Comparison of ENCODE assay signal across 8 cellular contexts in genomic region chr16:29790183-29790948, GRCh38. TPM values are rescaled to one million over a fixed set of nuclear protein-coding genes. Genes with fewer than 3 reads are reported as not detected.
DNase-seq lines count a peak whose midpoint lies in the region; ATAC-seq and TF ChIP-seq lines count a peak whose summit lies in the region.

Gene KIF22 (plus strand): TSS chr16:29790751. CDS start chr16:29790760, 9 bp downstream.

- peak; percentile 59 for DNase-seq in NCI-H187 treated with DMSO at 0.1 percent for 48 hours (lab: John Stamatoyannopoulos, UW)
- peak; percentile 90 to 100 (median 98) for DNase-seq in anterior cingulate cortex (lab: John Stamatoyannopoulos, UW)
- peak; percentile 99 for DNase-seq in right atrium auricular region (ENCODE audit: low spot score)
- peak; percentile 94 for DNase-seq in pulmonary artery endothelial cell (ENCODE audit: low read depth, low spot score)
- DNase-seq in uterus, result peak; percentile 99

- H3K9me3 ChIP-seq in right atrium auricular region (no peaks in the 10 kb centered on the region), uterus (no peaks in the 10 kb centered on the region)

- TF ChIP-seq CTCF in right atrium auricular region (IDR thresholded peaks at IDR 0.05) (peak; percentile 45 to 84), uterus (IDR thresholded peaks at IDR 0.05) (peak; percentile 73 to 92 (median 88))

- no peaks in the 10 kb centered on the region for H3K27me3 ChIP-seq in right atrium auricular region
- H3K27me3 ChIP-seq in uterus, result no peaks in the 10 kb centered on the region

- H3K36me3 ChIP-seq in right atrium auricular region (no peaks in the 10 kb centered on the region), uterus (no peaks in the 10 kb centered on the region)

- H3K4me1 ChIP-seq in right atrium auricular region, result peaks cover 0 to 18% of the 10 kb centered on the region in 2 donors
- peaks cover 0 to 8% of the 10 kb centered on the region in 2 donors for H3K4me1 ChIP-seq in uterus

- ATAC-seq in GM18502 (IDR thresholded peaks at IDR 0.05; ENCODE audit: poor library complexity, unreplicated experiment) (peak; percentile 93), HG02970 (IDR thresholded peaks at IDR 0.05; ENCODE audit: low FRiP score, unreplicated experiment) (peak; percentile 94)

- H3K27ac ChIP-seq in right atrium auricular region (peak within 1 kb of the TSS; percentile 83 to 89), uterus (peak within 1 kb of the TSS; percentile 81 to 86)

- H3K4me3 ChIP-seq in right atrium auricular region (peak within 1 kb of the TSS; percentile 74 to 92), uterus (peak within 1 kb of the TSS; percentile 59 to 61)

- intact Hi-C loops in T-helper 2 cell treated with Interferon-gamma antibody and Interleukin-4, amounts not matched to agents 100 ng/mL and 5 ng/mL, for 36 hours (cut with micrococcal nuclease), result loop anchor here (1.0 to 2.0 kb wide), 4 partner anchors 15 to 90 kb away; partner anchors contain the start of gene PAGR1
- intact Hi-C loops in uterus (cut with DNase I; ENCODE audit: low total_unique reads), result no loop called here

- peak; percentile 69 to 88 for TF ChIP-seq POLR2A in uterus (IDR thresholded peaks at IDR 0.05)

RNA-seq across cellular contexts. Expression of gene KIF22, which starts in this region (rescaled TPM):
- 168 and 169 TPM in 2 replicates for total RNA-seq in T-helper 2 cell treated with Interferon-gamma antibody and Interleukin-4, amounts not matched to agents 100 ng/mL and 5 ng/mL, for 36 hours
- total RNA-seq in right atrium auricular region (10 to 100 TPM; 10.1 to 17.1 TPM), pulmonary artery endothelial cell (59.4 and 85.2 TPM in 2 replicates), uterus (10 to 100 TPM in 3 of 4 donors, 1 to 10 TPM in 1; 5.9 to 70.4 (median 15.8) TPM)

Comparison
In these comparisons a context has a peak if more than half of its experiments do, and no peak if none do; other contexts are left out.
1. Peak in every context shown above with its lines: DNase-seq, ATAC-seq, H3K4me3 ChIP-seq and H3K27ac ChIP-seq.